ENCODE assay signal across 1 cellular context in the genomic region with DNA sequence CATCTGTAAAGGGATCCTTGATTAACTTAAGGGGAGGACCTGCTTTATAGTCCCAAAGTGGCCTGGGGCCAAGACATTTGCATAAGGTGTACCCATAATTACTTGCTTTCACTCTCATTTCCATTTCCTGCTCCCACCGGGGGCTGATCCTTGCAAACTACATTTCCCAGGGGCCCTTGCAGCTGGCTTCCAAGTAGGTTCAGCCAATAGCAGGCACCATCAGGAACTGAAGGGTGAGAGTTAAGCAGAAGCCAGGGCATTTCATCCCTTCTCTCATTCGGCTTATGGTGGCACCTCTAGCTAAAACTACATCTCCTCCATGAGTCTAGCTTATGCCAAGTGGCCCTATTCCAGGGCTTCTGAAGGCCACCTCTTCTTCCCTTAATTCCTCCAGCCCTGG.
A peak's percentile ranks its signal among the peaks of the same experiment; 100 is the strongest.
TF ChIP-seq lines count a peak whose summit lies in the region.

No MANE protein-coding gene starts in this region.

TF ChIP-seq in WTC11, 78 proteins besides CTCF, POLR2A, EP300 and RAD21 (continued from another document):
- TF ChIP-seq, protein P1, sequence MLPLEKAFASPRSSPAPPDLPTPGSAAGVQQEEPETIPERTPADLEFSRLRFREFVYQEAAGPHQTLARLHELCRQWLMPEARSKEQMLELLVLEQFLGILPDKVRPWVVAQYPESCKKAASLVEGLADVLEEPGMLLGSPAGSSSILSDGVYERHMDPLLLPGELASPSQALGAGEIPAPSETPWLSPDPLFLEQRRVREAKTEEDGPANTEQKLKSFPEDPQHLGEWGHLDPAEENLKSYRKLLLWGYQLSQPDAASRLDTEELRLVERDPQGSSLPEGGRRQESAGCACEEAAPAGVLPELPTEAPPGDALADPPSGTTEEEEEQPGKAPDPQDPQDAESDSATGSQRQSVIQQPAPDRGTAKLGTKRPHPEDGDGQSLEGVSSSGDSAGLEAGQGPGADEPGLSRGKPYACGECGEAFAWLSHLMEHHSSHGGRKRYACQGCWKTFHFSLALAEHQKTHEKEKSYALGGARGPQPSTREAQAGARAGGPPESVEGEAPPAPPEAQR (CRISPR knock-in tag; IDR thresholded peaks at IDR 0.05): no peak
- TF ChIP-seq CREM (CRISPR knock-in tag; IDR thresholded peaks at IDR 0.05) (no peak), EMX1 (CRISPR knock-in tag; IDR thresholded peaks at IDR 0.05) (no peak), CBFB (CRISPR knock-in tag; IDR thresholded peaks at IDR 0.05; ENCODE audit: low read depth) (no peak), NFATC4 (CRISPR knock-in tag; IDR thresholded peaks at IDR 0.05) (0 out of 2 replicates have a peak, but pooled peaks have one; percentile 16)
- TF ChIP-seq, protein P2, sequence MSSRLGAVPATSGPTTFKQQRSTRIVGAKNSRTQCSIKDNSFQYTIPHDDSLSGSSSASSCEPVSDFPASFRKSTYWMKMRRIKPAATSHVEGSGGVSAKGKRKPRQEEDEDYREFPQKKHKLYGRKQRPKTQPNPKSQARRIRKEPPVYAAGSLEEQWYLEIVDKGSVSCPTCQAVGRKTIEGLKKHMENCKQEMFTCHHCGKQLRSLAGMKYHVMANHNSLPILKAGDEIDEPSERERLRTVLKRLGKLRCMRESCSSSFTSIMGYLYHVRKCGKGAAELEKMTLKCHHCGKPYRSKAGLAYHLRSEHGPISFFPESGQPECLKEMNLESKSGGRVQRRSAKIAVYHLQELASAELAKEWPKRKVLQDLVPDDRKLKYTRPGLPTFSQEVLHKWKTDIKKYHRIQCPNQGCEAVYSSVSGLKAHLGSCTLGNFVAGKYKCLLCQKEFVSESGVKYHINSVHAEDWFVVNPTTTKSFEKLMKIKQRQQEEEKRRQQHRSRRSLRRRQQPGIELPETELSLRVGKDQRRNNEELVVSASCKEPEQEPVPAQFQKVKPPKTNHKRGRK (CRISPR knock-in tag; IDR thresholded peaks at IDR 0.05; ENCODE audit: borderline replicate concordance): no peak
- TF ChIP-seq, protein P3, sequence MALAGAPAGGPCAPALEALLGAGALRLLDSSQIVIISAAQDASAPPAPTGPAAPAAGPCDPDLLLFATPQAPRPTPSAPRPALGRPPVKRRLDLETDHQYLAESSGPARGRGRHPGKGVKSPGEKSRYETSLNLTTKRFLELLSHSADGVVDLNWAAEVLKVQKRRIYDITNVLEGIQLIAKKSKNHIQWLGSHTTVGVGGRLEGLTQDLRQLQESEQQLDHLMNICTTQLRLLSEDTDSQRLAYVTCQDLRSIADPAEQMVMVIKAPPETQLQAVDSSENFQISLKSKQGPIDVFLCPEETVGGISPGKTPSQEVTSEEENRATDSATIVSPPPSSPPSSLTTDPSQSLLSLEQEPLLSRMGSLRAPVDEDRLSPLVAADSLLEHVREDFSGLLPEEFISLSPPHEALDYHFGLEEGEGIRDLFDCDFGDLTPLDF (CRISPR knock-in tag; IDR thresholded peaks at IDR 0.05): no peak
- TF ChIP-seq, protein P4, sequence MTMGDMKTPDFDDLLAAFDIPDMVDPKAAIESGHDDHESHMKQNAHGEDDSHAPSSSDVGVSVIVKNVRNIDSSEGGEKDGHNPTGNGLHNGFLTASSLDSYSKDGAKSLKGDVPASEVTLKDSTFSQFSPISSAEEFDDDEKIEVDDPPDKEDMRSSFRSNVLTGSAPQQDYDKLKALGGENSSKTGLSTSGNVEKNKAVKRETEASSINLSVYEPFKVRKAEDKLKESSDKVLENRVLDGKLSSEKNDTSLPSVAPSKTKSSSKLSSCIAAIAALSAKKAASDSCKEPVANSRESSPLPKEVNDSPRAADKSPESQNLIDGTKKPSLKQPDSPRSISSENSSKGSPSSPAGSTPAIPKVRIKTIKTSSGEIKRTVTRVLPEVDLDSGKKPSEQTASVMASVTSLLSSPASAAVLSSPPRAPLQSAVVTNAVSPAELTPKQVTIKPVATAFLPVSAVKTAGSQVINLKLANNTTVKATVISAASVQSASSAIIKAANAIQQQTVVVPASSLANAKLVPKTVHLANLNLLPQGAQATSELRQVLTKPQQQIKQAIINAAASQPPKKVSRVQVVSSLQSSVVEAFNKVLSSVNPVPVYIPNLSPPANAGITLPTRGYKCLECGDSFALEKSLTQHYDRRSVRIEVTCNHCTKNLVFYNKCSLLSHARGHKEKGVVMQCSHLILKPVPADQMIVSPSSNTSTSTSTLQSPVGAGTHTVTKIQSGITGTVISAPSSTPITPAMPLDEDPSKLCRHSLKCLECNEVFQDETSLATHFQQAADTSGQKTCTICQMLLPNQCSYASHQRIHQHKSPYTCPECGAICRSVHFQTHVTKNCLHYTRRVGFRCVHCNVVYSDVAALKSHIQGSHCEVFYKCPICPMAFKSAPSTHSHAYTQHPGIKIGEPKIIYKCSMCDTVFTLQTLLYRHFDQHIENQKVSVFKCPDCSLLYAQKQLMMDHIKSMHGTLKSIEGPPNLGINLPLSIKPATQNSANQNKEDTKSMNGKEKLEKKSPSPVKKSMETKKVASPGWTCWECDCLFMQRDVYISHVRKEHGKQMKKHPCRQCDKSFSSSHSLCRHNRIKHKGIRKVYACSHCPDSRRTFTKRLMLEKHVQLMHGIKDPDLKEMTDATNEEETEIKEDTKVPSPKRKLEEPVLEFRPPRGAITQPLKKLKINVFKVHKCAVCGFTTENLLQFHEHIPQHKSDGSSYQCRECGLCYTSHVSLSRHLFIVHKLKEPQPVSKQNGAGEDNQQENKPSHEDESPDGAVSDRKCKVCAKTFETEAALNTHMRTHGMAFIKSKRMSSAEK (CRISPR knock-in tag; IDR thresholded peaks at IDR 0.05; ENCODE audit: borderline replicate concordance): no peak
- TF ChIP-seq, protein P5, sequence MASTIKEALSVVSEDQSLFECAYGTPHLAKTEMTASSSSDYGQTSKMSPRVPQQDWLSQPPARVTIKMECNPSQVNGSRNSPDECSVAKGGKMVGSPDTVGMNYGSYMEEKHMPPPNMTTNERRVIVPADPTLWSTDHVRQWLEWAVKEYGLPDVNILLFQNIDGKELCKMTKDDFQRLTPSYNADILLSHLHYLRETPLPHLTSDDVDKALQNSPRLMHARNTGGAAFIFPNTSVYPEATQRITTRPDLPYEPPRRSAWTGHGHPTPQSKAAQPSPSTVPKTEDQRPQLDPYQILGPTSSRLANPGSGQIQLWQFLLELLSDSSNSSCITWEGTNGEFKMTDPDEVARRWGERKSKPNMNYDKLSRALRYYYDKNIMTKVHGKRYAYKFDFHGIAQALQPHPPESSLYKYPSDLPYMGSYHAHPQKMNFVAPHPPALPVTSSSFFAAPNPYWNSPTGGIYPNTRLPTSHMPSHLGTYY (CRISPR knock-in tag; IDR thresholded peaks at IDR 0.05): no peak; the same call in 1 of the 2 replicates
